ENCODE assay signal across 9 cellular contexts in the genomic region with DNA sequence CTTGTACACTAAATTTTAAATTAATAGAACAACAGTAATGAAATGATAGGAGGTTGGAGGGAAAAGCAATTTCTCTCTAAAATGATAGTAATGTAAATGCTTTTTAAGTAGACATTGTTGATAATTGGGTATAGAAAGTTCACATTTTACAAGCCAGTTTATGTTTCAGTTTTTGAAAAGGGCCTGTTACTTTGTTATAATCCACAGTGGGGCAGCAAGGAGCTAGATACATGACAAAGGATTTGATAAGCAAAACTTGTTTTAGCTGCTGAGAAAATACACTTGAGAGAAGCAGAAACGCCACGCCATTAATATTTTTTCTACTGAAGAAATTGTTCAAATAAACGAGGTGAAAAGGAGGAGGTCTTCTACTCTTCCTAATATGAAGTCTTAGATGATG. TPM values are rescaled to one million over a fixed set of nuclear protein-coding genes. Genes with fewer than 3 reads are reported as not detected.
DNase-seq lines count a peak whose midpoint lies in the region; ATAC-seq, FAIRE-seq and TF ChIP-seq lines count a peak whose summit lies in the region.
"Had no signal": no experiment of that assay in that cellular context is flagged by ENCODE, and none has a peak within 500 bp of the region (broad histone marks: within the 10 kb centered on the region; RNA-seq: fewer than 3 reads in every experiment).

No MANE protein-coding gene starts in this region.

- DNase-seq in AG08395 (ENCODE audit: low spot score) (peak; percentile 17), H54 (ENCODE audit: insufficient read length, low spot score) (no peak), keratinocyte (ENCODE audit: low read depth, low spot score) (no peak), NCI-H2196 treated with DMSO at 0.1 percent for 48 hours (lab: John Stamatoyannopoulos, UW; ENCODE audit: unreplicated experiment) (no peak)
- no peak for DNase-seq in activated CD8-positive, alpha-beta T cell treated with anti-CD3 and anti-CD28 coated beads, Interleukin-2, amount 10 ng/mL, durations not matched to agents 7 days and 5 days
- no peak for DNase-seq in activated CD4-positive, alpha-beta T cell treated with anti-CD3 and anti-CD28 coated beads for 48 hours
- DNase-seq: left colon had no signal

- H3K36me3 Mint-ChIP-seq in activated CD8-positive, alpha-beta T cell treated with anti-CD3 and anti-CD28 coated beads, Interleukin-2, amount 10 ng/mL, durations not matched to agents 7 days and 5 days (ENCODE audit: low read depth), result peaks cover 63% of the 10 kb centered on the region

- no peaks in the 10 kb centered on the region for H3K27me3 ChIP-seq in keratinocyte (ENCODE audit: control insufficient read depth, extremely low read depth, insufficient read depth, low read length)

- H3K9me1 ChIP-seq in keratinocyte (ENCODE audit: control insufficient read depth, extremely low read depth, insufficient read depth, low read length), result no peaks in the 10 kb centered on the region

- no peaks in the 10 kb centered on the region for H3K27me3 Mint-ChIP-seq in activated CD8-positive, alpha-beta T cell treated with anti-CD3 and anti-CD28 coated beads, Interleukin-2, amount 10 ng/mL, durations not matched to agents 7 days and 5 days (ENCODE audit: low read depth)

- no peak overlapping the region for H3K27ac ChIP-seq in keratinocyte (ENCODE audit: control insufficient read depth, insufficient read depth, low read length)

- H3K9ac ChIP-seq in keratinocyte (ENCODE audit: control insufficient read depth, extremely low read depth, insufficient read depth, low read length), result no peak overlapping the region

- H3K36me3 ChIP-seq in keratinocyte (ENCODE audit: control insufficient read depth in 2 of 2, extremely low read depth in 1 of 2, insufficient read depth in 2 of 2, low read length in 2 of 2), result peaks cover 11 to 44% of the 10 kb centered on the region in 2 experiments

- no peak overlapping the region for H2AFZ ChIP-seq in keratinocyte (ENCODE audit: control insufficient read depth, low read length)

- H4K20me1 ChIP-seq in keratinocyte (ENCODE audit: control insufficient read depth, extremely low read depth, insufficient read depth, low read length), result no peaks in the 10 kb centered on the region

- no peaks in the 10 kb centered on the region for H3K9me3 ChIP-seq in keratinocyte (ENCODE audit: control insufficient read depth, low read depth, low read length)

- H3K79me2 ChIP-seq in keratinocyte (ENCODE audit: control insufficient read depth, insufficient read depth, low read length), result peaks cover 9% of the 10 kb centered on the region

- dilution Hi-C loops in keratinocyte (cut with MboI; ENCODE audit: extremely low pct_ligation_motif_present, low sequenced_read_pairs), result no loop called here

- H3K4me1 Mint-ChIP-seq in activated CD8-positive, alpha-beta T cell treated with anti-CD3 and anti-CD28 coated beads, Interleukin-2, amount 10 ng/mL, durations not matched to agents 7 days and 5 days (ENCODE audit: low read depth), result peaks cover 26% of the 10 kb centered on the region

- peak in 2 of 3 experiments; percentile 7 to 18 for TF ChIP-seq CTCF in keratinocyte (optimal IDR thresholded peaks at IDR 0.05 in 1 of 3, IDR thresholded peaks at IDR 0.05 in 1 of 3, conservative IDR thresholded peaks at IDR 0.05 in 1 of 3; ENCODE audit: extremely low read depth in 1 of 3, insufficient read depth in 2 of 3, low read length in 3 of 3)

- ATAC-seq in activated CD8-positive, alpha-beta T cell treated with anti-CD3 and anti-CD28 coated beads, Interleukin-2, amount 10 ng/mL, durations not matched to agents 7 days and 5 days, result no peak
- no peak for ATAC-seq in GM21737 (IDR thresholded peaks at IDR 0.05; ENCODE audit: unreplicated experiment)
- ATAC-seq: left colon had no signal

- CTCF ChIA-PET in activated CD8-positive, alpha-beta T cell treated with anti-CD3 and anti-CD28 coated beads, Interleukin-2, amount 10 ng/mL, durations not matched to agents 7 days and 5 days (lab: Charles Lee), result interaction anchor here (0.6 to 2.7 kb wide), 7 partner anchors 11 to 583 kb away, joined by 3 to 7 read pairs (median 4); a partner anchor contains a TSS

- H3K4me3 Mint-ChIP-seq in activated CD8-positive, alpha-beta T cell treated with anti-CD3 and anti-CD28 coated beads, Interleukin-2, amount 10 ng/mL, durations not matched to agents 7 days and 5 days, result no peak overlapping the region

- POLR2A ChIA-PET in activated CD8-positive, alpha-beta T cell treated with anti-CD3 and anti-CD28 coated beads, Interleukin-2, amount 10 ng/mL, durations not matched to agents 7 days and 5 days (lab: Charles Lee), result no interaction called here

- no peak for TF ChIP-seq POLR2A in H54 (IDR thresholded peaks at IDR 0.05; ENCODE audit: low read depth, low read length)

- no peak overlapping the region for H3K4me3 ChIP-seq in keratinocyte (ENCODE audit: control insufficient read depth in 2 of 3, extremely low read depth in 1 of 3, insufficient read depth in 2 of 3, low read depth in 1 of 3, low read length in 3 of 3)

- no peaks in the 10 kb centered on the region for H3K4me1 ChIP-seq in keratinocyte (ENCODE audit: control insufficient read depth, extremely low read depth, insufficient read depth, low read length)

- no peak overlapping the region for H3K27ac Mint-ChIP-seq in activated CD8-positive, alpha-beta T cell treated with anti-CD3 and anti-CD28 coated beads, Interleukin-2, amount 10 ng/mL, durations not matched to agents 7 days and 5 days

- H3K4me2 ChIP-seq in keratinocyte (ENCODE audit: control insufficient read depth, extremely low read depth, insufficient read depth, low read depth, low read length), result no peak overlapping the region

- FAIRE-seq in H54 (lab: Jason Lieb, UNC), result peak; percentile 57
- FAIRE-seq in TTC549 (lab: Jason Lieb, UNC), result peak; percentile 15
- FAIRE-seq in keratinocyte (lab: Jason Lieb, UNC), result no peak

- H3K9me3 Mint-ChIP-seq in activated CD8-positive, alpha-beta T cell treated with anti-CD3 and anti-CD28 coated beads, Interleukin-2, amount 10 ng/mL, durations not matched to agents 7 days and 5 days (ENCODE audit: insufficient read depth), result no peaks in the 10 kb centered on the region

RNA-seq across cellular contexts. Expression of a gene that starts 30.2 kb away (rescaled TPM):
- 17.9 to 47.5 TPM (median 42.9 TPM) in 3 replicates for polyA plus RNA-seq in keratinocyte
- polyA plus RNA-seq in keratinocyte (2011; ENCODE audit: low read depth), result 67.6 TPM
- polyA plus RNA-seq in keratinocyte (2011; cell fraction: cytosol; rRNA removed), result 6.0 and 10.7 TPM in 2 replicates
- polyA plus RNA-seq in keratinocyte (2011; cell fraction: nucleus; rRNA removed), result 66.5 and 102 TPM in 2 replicates
- 25.4 and 27.9 TPM in 2 replicates for polyA plus RNA-seq in keratinocyte (2012; ENCODE audit: low replicate concordance)
- polyA minus RNA-seq in keratinocyte, result 26.2 to 75.6 TPM (median 48.8 TPM) in 3 replicates
- polyA minus RNA-seq in keratinocyte (2011; cell fraction: cytosol; rRNA and poly(A)+ RNA removed), result 11.9 TPM
- 129 and 160 TPM in 2 replicates for polyA minus RNA-seq in keratinocyte (2011; cell fraction: nucleus; rRNA and poly(A)+ RNA removed)
- 10 to 100 TPM; 62.3 TPM for total RNA-seq in activated CD8-positive, alpha-beta T cell treated with anti-CD3 and anti-CD28 coated beads, Interleukin-2, amount 10 ng/mL, durations not matched to agents 7 days and 5 days
